Comparison of ENCODE assay signal across 8 cellular contexts in genomic region chr17:50541916-50542688, GRCh38. TPM values are rescaled to one million over a fixed set of nuclear protein-coding genes. Genes with fewer than 3 reads are reported as not detected.
DNase-seq lines count a peak whose midpoint lies in the region; ATAC-seq and TF ChIP-seq lines count a peak whose summit lies in the region.

No MANE protein-coding gene starts in this region.

- DNase-seq in AG09319 (ENCODE audit: extremely low read depth, low read depth), result peak; percentile 44
- peak; percentile 51 for DNase-seq in NCI-H345 treated with DMSO at 0.1 percent for 48 hours (lab: John Stamatoyannopoulos, UW; ENCODE audit: unreplicated experiment)
- DNase-seq in activated CD4-positive, alpha-beta T cell treated with anti-CD3 and anti-CD28 coated beads for 48 hours, result peak; percentile 87
- peak; percentile 87 for DNase-seq in coronary artery (ENCODE audit: low spot score)
- peak; percentile 93 for DNase-seq in left lobe of liver (ENCODE audit: low spot score)
- peak; percentile 87 to 91 for DNase-seq in stimulated activated CD4-positive, alpha-beta T cell treated with anti-CD3 and anti-CD28 coated beads, Interleukin-2, amount 100 ng/mL, for 24 hours

- TF ChIP-seq CTCF in AG09319 (IDR thresholded peaks at IDR 0.05; ENCODE audit: low read depth, low read length) (peak; percentile 16; the same call in 1 of the 2 replicates), coronary artery (IDR thresholded peaks at IDR 0.05) (no peak)

- ATAC-seq in GM18907 (IDR thresholded peaks at IDR 0.05; ENCODE audit: unreplicated experiment) (peak; percentile 72), HG03135 (IDR thresholded peaks at IDR 0.05; ENCODE audit: unreplicated experiment) (peak; percentile 85), left lobe of liver (peak; percentile 88)

- H3K4me3 ChIP-seq in coronary artery, result peak overlapping the region; percentile 77

- H3K27ac ChIP-seq in coronary artery, result peak overlapping the region; percentile 36 to 76

RNA-seq across cellular contexts. Expression of gene SPATA20, which starts 4.9 kb away (rescaled TPM):
- total RNA-seq in left lobe of liver, result 40.6 TPM

RNA-seq across cellular contexts. Expression of gene EPN3, which starts 9.6 kb away (rescaled TPM):
- 0.35 TPM for total RNA-seq in left lobe of liver

RNA-seq across cellular contexts. Expression of gene CACNA1G, which starts 18.4 kb away (rescaled TPM):
- 0.10 TPM for total RNA-seq in left lobe of liver

RNA-seq across cellular contexts. Expression of gene MYCBPAP, which starts 33.9 kb away (rescaled TPM):
- not detected for total RNA-seq in left lobe of liver

Comparison
In these comparisons a context has a peak if more than half of its experiments do, and no peak if none do; other contexts are left out.
1. Peak in every context shown above with its lines: DNase-seq, ATAC-seq, H3K4me3 ChIP-seq and H3K27ac ChIP-seq.